ENCODE assay signal across 8 cellular contexts in the genomic region with DNA sequence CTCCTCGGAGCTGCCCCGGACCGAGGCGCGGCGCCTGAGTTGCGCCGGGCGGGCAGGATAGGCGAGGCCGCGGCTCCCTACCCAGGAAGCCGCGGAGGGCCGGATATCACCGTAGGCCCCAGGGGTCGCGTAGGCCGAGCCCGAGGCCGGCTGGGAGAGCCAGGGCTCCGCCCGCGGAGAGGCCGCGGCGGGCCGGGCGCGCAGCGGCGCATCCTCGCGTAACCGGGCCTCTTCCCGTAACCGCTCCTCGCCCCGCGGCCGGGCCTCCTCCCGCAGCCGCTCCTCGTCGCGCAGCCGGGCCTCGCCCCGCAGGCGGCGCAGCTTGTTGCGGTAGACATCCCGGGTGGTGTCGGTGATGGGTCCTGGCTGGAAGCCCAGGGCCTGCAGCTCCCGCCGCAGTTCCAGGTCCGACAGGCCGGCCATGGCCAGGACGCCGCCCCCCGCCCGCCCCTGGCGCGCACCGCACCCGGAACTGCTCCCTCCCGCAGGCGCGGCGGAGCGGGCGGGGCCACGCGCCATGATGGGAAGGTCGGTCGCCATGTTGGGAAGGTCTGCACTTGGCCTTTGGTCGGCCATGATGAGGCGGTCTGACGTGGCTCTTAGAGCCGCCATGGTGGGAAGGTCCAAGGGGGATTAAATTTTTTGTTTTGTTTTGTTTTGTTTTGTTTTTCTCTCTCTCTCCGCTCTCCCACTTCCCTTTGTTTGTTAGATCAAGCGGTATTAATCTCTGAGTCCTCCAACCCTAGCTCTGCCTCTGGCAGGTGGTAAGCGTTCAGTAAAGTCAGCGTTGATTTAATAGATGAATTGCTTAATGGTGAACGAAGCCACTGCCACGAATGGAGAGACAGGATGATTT. TPM values are rescaled to one million over a fixed set of nuclear protein-coding genes. Genes with fewer than 3 reads are reported as not detected.
DNase-seq lines count a peak whose midpoint lies in the region; ATAC-seq and TF ChIP-seq lines count a peak whose summit lies in the region.

A gene (minus strand): TSS at position 437 of the 856 bp plus-strand sequence. CDS start 14 bp downstream, at position 423.

- POLR2A ChIA-PET in BJ (lab: Charles Lee): no interaction called here
- POLR2A ChIA-PET in activated CD4-positive, alpha-beta T cell treated with anti-CD3 and anti-CD28 coated beads, Interleukin-2, amount 10 ng/mL, durations not matched to agents 7 days and 5 days (lab: Charles Lee): no interaction called here

- peaks cover 1% of the 10 kb centered on the region; the same call in 1 of the 2 replicates for H3K27me3 ChIP-seq in BJ (ENCODE audit: control insufficient read depth, insufficient read depth, low read length)

- peaks cover 5% of the 10 kb centered on the region for H3K27me3 Mint-ChIP-seq in activated CD4-positive, alpha-beta T cell treated with anti-CD3 and anti-CD28 coated beads, Interleukin-2, amount 10 ng/mL, durations not matched to agents 7 days and 5 days

- no peaks in the 10 kb centered on the region for H3K9me3 Mint-ChIP-seq in activated CD4-positive, alpha-beta T cell treated with anti-CD3 and anti-CD28 coated beads, Interleukin-2, amount 10 ng/mL, durations not matched to agents 7 days and 5 days

- H3K36me3 ChIP-seq in BJ (ENCODE audit: control insufficient read depth, insufficient read depth, low read length): peaks cover 4% of the 10 kb centered on the region

- peak within 1 kb of the TSS; percentile 98 for H3K27ac ChIP-seq in coronary artery

- peak; percentile 91 for ATAC-seq in GM19324 (IDR thresholded peaks at IDR 0.05; ENCODE audit: low FRiP score, unreplicated experiment)
- peak; percentile 82 for ATAC-seq in HG03460 (IDR thresholded peaks at IDR 0.05; ENCODE audit: unreplicated experiment)
- peak; percentile 97 for ATAC-seq in left lobe of liver

- H3K4me3 ChIP-seq in BJ (ENCODE audit: low read depth, low read length): peak within 1 kb of the TSS; percentile 58
- peak within 1 kb of the TSS; percentile 91 for H3K4me3 ChIP-seq in coronary artery

- peak; percentile 63 for DNase-seq in BJ (ENCODE audit: low read depth)
- DNase-seq in NCI-H69 (lab: John Stamatoyannopoulos, UW): peak; percentile 97
- DNase-seq in activated CD4-positive, alpha-beta T cell treated with anti-CD3 and anti-CD28 coated beads, Interleukin-2, amount 10 ng/mL, durations not matched to agents 7 days and 5 days: peak; percentile 89
- DNase-seq in coronary artery (ENCODE audit: low spot score): peak; percentile 94
- peak; percentile 96 for DNase-seq in left lobe of liver (ENCODE audit: low spot score)
- peak; percentile 94 to 95 for DNase-seq in stimulated activated CD4-positive, alpha-beta T cell treated with anti-CD3 and anti-CD28 coated beads, Interleukin-2, amount 100 ng/mL, for 24 hours

- peaks cover 26% of the 10 kb centered on the region for H3K36me3 Mint-ChIP-seq in activated CD4-positive, alpha-beta T cell treated with anti-CD3 and anti-CD28 coated beads, Interleukin-2, amount 10 ng/mL, durations not matched to agents 7 days and 5 days (ENCODE audit: low read depth)

- CTCF ChIA-PET in BJ (lab: Yijun Ruan, JAX): interaction anchor here (0.6 to 5.6 kb wide), 3 partner anchors 17 to 366 kb away, joined by 3 to 36 read pairs (median 4); no protein-coding TSS in a partner anchor
- CTCF ChIA-PET in activated CD4-positive, alpha-beta T cell treated with anti-CD3 and anti-CD28 coated beads, Interleukin-2, amount 10 ng/mL, durations not matched to agents 7 days and 5 days (lab: Charles Lee): interaction anchor here (0.5 to 1.1 kb wide), 2 partner anchors 106 to 126 kb away, joined by 3 to 4 read pairs; no protein-coding TSS in a partner anchor

- H3K27ac Mint-ChIP-seq in activated CD4-positive, alpha-beta T cell treated with anti-CD3 and anti-CD28 coated beads, Interleukin-2, amount 10 ng/mL, durations not matched to agents 7 days and 5 days: peak within 1 kb of the TSS; percentile 95

- peaks cover 48% of the 10 kb centered on the region for H3K4me1 Mint-ChIP-seq in activated CD4-positive, alpha-beta T cell treated with anti-CD3 and anti-CD28 coated beads, Interleukin-2, amount 10 ng/mL, durations not matched to agents 7 days and 5 days

- no peak for TF ChIP-seq CTCF in BJ (IDR thresholded peaks at IDR 0.05; ENCODE audit: insufficient read depth, low read depth, low read length)
- no peak for TF ChIP-seq CTCF in coronary artery (IDR thresholded peaks at IDR 0.05)

- H3K4me3 Mint-ChIP-seq in activated CD4-positive, alpha-beta T cell treated with anti-CD3 and anti-CD28 coated beads, Interleukin-2, amount 10 ng/mL, durations not matched to agents 7 days and 5 days: peak within 1 kb of the TSS; percentile 85

RNA-seq across cellular contexts. Expression of the gene that starts here (rescaled TPM):
- polyA plus RNA-seq in BJ (2011; rRNA removed): 59.8 and 62.2 TPM in 2 replicates
- 38.0 and 43.2 TPM in 2 replicates for polyA minus RNA-seq in BJ (2011; rRNA and poly(A)+ RNA removed)
- 10 to 100 TPM; 73.1 to 74.1 TPM for total RNA-seq in activated CD4-positive, alpha-beta T cell treated with anti-CD3 and anti-CD28 coated beads, Interleukin-2, amount 10 ng/mL, durations not matched to agents 7 days and 5 days
- total RNA-seq in left lobe of liver: 20.2 TPM

Comparison
In these comparisons a context has a peak if more than half of its experiments do, and no peak if none do; other contexts are left out.
1. Peak in every context shown above with its lines: DNase-seq, ATAC-seq, H3K4me3 ChIP-seq and H3K27ac ChIP-seq.